Comparison of ENCODE assay signal across 31 cellular contexts in the genomic region with DNA sequence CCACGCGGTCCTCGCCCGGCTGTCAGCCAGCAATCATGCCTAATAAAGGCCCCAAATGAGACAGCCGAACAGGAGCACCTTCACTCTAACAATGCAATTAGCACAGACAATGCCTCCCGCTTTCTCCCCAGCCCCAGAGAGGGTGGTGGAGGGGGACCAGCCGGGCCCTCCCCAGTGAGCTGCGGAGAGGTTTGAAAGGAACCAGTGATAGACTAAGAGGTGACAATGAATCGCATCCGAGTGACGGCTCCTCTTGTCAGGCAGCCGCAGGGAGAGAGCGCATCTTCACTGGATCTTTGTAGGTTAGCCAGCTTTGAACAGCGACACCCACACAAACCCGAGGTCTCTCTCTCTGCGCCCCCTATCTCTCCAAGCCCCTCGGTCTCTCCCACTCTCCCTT.
"Had no signal": no experiment of that assay in that cellular context is flagged by ENCODE, and none has a peak within 500 bp of the region (broad histone marks: within the 10 kb centered on the region; RNA-seq: fewer than 3 reads in every experiment).

No MANE protein-coding gene starts in this region.

- H3K27ac ChIP-seq: ascending aorta, brain microvascular endothelial cell, epithelial cell of prostate, esophagus squamous epithelium, ovary, tibial artery, upper lobe of right lung, WERI-Rb-1 had no signal

- DNase-seq: activated CD4-positive, alpha-beta memory T cell treated with anti-CD3 and anti-CD28 coated beads for 36 hours; activated CD4-positive, alpha-beta T cell treated with anti-CD3 and anti-CD28 coated beads for 48 hours; activated CD8-positive, alpha-beta memory T cell treated with anti-CD3 and anti-CD28 coated beads, Interleukin-2, amount 50 U/mL, for 4 hours; activated effector memory CD4-positive, alpha-beta T cell treated with anti-CD3 and anti-CD28 coated beads, Interleukin-2, amount 50 U/mL, for 16 hours; activated naive CD4-positive, alpha-beta T cell treated with anti-CD3 and anti-CD28 coated beads for 36 hours; activated naive CD8-positive, alpha-beta T cell treated with anti-CD3 and anti-CD28 coated beads for 36 hours; activated T-cell treated with anti-CD3 and anti-CD28 coated beads, Interleukin-2, amount 50 U/mL, for 1 hour; adrenal gland; brain microvascular endothelial cell; central memory CD4-positive, alpha-beta T cell; effector CD4-positive, alpha-beta T cell; esophagus squamous epithelium; foreskin melanocyte; islet precursor cell; left ventricle myocardium superior; mucosa of descending colon; ovary; small intestine; stimulated activated CD4-positive, alpha-beta T cell treated with anti-CD3 and anti-CD28 coated beads, Interleukin-4, amount 100 ng/mL, for 4 hours; stimulated activated CD8-positive, alpha-beta memory T cell treated with anti-CD3 and anti-CD28 coated beads, Interleukin-4, amount 100 ng/mL, for 48 hours; stimulated activated naive CD8-positive, alpha-beta T cell treated with anti-CD3 and anti-CD28 coated beads, Interleukin-15, amount 100 ng/mL, for 72 hours; T1000; tibial artery; upper lobe of right lung; WERI-Rb-1 had no signal

- H3K36me3 ChIP-seq: adrenal gland, ascending aorta, brain microvascular endothelial cell, esophagus squamous epithelium, ovary, prostate gland, sigmoid colon, tibial artery, upper lobe of right lung, WERI-Rb-1 had no signal

- ATAC-seq: activated CD4-positive, CD25-positive, alpha-beta regulatory T cell treated with anti-CD3 and anti-CD28 coated beads, Interleukin-2, amount 50 U/mL, for 24 hours; mucosa of descending colon; stimulated activated memory B cell treated with anti-CD40 and anti-IgM and Interleukin-4, amounts not matched to agents 10 μg/mL and 1 μg/mL and 100 μg/mL, for 72 hours; stimulated activated naive CD8-positive, alpha-beta T cell treated with anti-CD3 and anti-CD28 coated beads, Interleukin-15, amount 100 ng/mL, for 72 hours; upper lobe of right lung had no signal

- H3K9me3 ChIP-seq: adrenal gland, ascending aorta, esophagus squamous epithelium, mucosa of descending colon, ovary, prostate gland, sigmoid colon, tibial artery, upper lobe of right lung had no signal

- H3K27me3 ChIP-seq: adrenal gland, ascending aorta, ovary, sigmoid colon had no signal

- H3K4me3 ChIP-seq: adrenal gland, ascending aorta, esophagus squamous epithelium, mucosa of descending colon, ovary, prostate gland, sigmoid colon, tibial artery, upper lobe of right lung had no signal
